ENCODE assay signal across 1 cellular context in genomic region chr19:17741456-17741855, GRCh38.
TF ChIP-seq lines count a peak whose summit lies in the region.

No MANE protein-coding gene starts in this region.

TF ChIP-seq in A549, 52 proteins besides CTCF, POLR2A, EP300 and RAD21:
- TF ChIP-seq HES2 (IDR thresholded peaks at IDR 0.05) (no peak), USF2 (IDR thresholded peaks at IDR 0.05) (no peak), ZFP36 (IDR thresholded peaks at IDR 0.05; ENCODE audit: borderline replicate concordance, partially characterized antibody) (peak; percentile 93)
